In the genomic region with DNA sequence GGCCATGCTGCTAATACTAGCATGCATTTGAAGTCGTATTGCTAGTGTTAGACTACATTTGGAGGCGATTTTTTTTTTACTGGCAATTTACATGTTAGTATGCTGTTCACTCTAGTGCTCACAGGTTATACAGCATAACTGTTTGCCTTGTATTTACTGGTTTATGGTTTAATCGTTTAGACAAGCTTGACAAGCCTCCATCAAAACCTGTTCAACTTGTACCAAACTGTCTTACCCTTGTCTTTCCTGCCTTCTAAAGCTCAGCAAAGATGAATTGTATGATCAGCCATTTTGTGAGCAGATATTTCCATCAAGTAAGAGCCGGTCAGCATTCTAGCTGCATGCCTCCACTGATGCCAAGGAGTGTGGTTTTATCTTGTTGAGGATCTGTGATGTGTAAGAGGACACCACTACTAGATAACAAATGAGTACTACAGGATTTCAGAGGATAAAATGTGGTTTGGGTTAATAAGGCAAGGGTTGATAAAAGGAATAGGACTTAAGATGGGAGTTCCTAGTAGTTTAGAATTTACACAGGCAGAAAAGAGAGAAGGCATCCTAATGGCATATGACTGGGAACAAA, we compare ENCODE assay signal across 11 cellular contexts.
DNase-seq lines count a peak whose midpoint lies in the region.
"Had no signal": no experiment of that assay in that cellular context is flagged by ENCODE, and none has a peak within 500 bp of the region (broad histone marks: within the 10 kb centered on the region; RNA-seq: fewer than 3 reads in every experiment).

No MANE protein-coding gene starts in this region.

- DNase-seq in stimulated activated CD4-positive, alpha-beta T cell treated with anti-CD3 and anti-CD28 coated beads, Interleukin-1b, Interleukin-23, amount 100 ng/mL, for 48 hours = peak; percentile 23
- DNase-seq in stimulated activated CD4-positive, alpha-beta T cell treated with anti-CD3 and anti-CD28 coated beads, Interleukin-12 subunit alpha, Interleukin-12 subunit beta, amount 100 ng/mL, for 4 hours = no peak
- peak; percentile 44 for DNase-seq in amniotic stem cell (lab: John Stamatoyannopoulos, UW)
- peak; percentile 56 for DNase-seq in mesendoderm
- no peak for DNase-seq in NCI-H2081 treated with DMSO at 0.1 percent for 48 hours (lab: John Stamatoyannopoulos, UW)
- DNase-seq in activated gamma-delta T cell treated with Interleukin-2 at 50 U/mL for 16 hours = no peak
- no peak for DNase-seq in medulla oblongata (ENCODE audit: extremely low spot score)
- DNase-seq in NCI-H774 (lab: John Stamatoyannopoulos, UW) = no peak
- DNase-seq: immature natural killer cell, NCI-H146 had no signal

- no peak overlapping the region for H3K56ac ChIP-seq in mesendoderm (ENCODE audit: low read length)

- no peak overlapping the region for H3K4me3 ChIP-seq in mesendoderm (ENCODE audit: low read length)
- H3K4me3 ChIP-seq: GM12878 had no signal

- H3K23ac ChIP-seq in mesendoderm (ENCODE audit: low read length) = no peak overlapping the region

- peaks cover 2% of the 10 kb centered on the region for H3K36me3 ChIP-seq in mesendoderm (ENCODE audit: control insufficient read depth, insufficient read depth, low read length)

- H2BK120ac ChIP-seq in mesendoderm (ENCODE audit: low read depth, low read length) = no peak overlapping the region

- H4K8ac ChIP-seq in mesendoderm (ENCODE audit: low read depth, low read length) = no peak overlapping the region

- H3K4ac ChIP-seq in mesendoderm (ENCODE audit: low read depth, low read length) = no peak overlapping the region

- H3K27me3 ChIP-seq in mesendoderm (ENCODE audit: insufficient read depth, low read length, poor library complexity) = no peaks in the 10 kb centered on the region

- H3K18ac ChIP-seq in mesendoderm (ENCODE audit: low read length) = no peak overlapping the region

- no peak overlapping the region for H4K5ac ChIP-seq in mesendoderm (ENCODE audit: low read length)

- H3K79me1 ChIP-seq in mesendoderm (ENCODE audit: low read length) = peaks cover 7% of the 10 kb centered on the region

- H2AK5ac ChIP-seq in mesendoderm (ENCODE audit: low read length) = no peak overlapping the region

- peaks cover 2% of the 10 kb centered on the region for H3K79me2 ChIP-seq in mesendoderm (ENCODE audit: control insufficient read depth, insufficient read depth, low read length)

- H2BK15ac ChIP-seq in mesendoderm (replicated peaks; ENCODE audit: low read depth) = no peak overlapping the region

- no peak overlapping the region for H3K4me2 ChIP-seq in mesendoderm (ENCODE audit: low read length)

- no peak overlapping the region for H3K27ac ChIP-seq in mesendoderm (ENCODE audit: low read depth, low read length)

- WGBS in mesendoderm (ENCODE audit: extremely low coverage, insufficient coverage, low lambda C conversion rate) = no CpG with 5 or more reads among the region's 4 CpGs

- no peak overlapping the region for H3K9ac ChIP-seq in mesendoderm (ENCODE audit: low read length)

- H2BK5ac ChIP-seq in mesendoderm (ENCODE audit: low read length) = no peak overlapping the region

- no peaks in the 10 kb centered on the region for H3K4me1 ChIP-seq in mesendoderm (ENCODE audit: control insufficient read depth, low read depth, low read length)

Comparison
In these comparisons a context has a peak if more than half of its experiments do, and no peak if none do; other contexts are left out.
1. DNase-seq: peak in stimulated activated CD4-positive, alpha-beta T cell treated with anti-CD3 and anti-CD28 coated beads, Interleukin-1b, Interleukin-23, amount 100 ng/mL, for 48 hours (single experiment), amniotic stem cell (single experiment) and mesendoderm (single experiment); none in stimulated activated CD4-positive, alpha-beta T cell treated with anti-CD3 and anti-CD28 coated beads, Interleukin-12 subunit alpha, Interleukin-12 subunit beta, amount 100 ng/mL, for 4 hours (single experiment), NCI-H2081 treated with DMSO at 0.1 percent for 48 hours (single experiment), activated gamma-delta T cell treated with Interleukin-2 at 50 U/mL for 16 hours (single experiment), medulla oblongata (single experiment) and NCI-H774 (single experiment).